Comparison of ENCODE assay signal across 16 cellular contexts in the genomic region with DNA sequence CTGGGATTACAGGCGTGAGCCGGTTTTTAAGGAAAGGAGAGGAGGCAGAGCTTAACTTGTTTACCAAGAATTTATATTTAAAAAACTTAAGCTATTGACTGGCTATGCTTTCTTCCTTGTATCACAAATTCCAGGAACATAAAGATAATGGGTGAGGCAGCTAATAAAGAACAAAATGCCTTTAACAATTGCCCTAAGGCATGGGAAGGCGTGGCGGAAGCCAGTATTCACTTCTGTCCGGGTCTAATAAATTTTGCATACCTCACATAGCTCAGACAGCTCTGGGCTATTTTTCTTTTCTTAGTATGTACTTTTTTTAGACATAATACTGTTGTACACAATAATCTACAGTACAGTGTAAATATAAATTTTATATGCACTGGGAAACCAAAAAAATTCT. TPM values are rescaled to one million over a fixed set of nuclear protein-coding genes. Genes with fewer than 3 reads are reported as not detected.
A peak's percentile ranks its signal among the peaks of the same experiment; 100 is the strongest.
DNase-seq lines count a peak whose midpoint lies in the region; ATAC-seq and TF ChIP-seq lines count a peak whose summit lies in the region.
"Had no signal": no experiment of that assay in that cellular context is flagged by ENCODE, and none has a peak within 500 bp of the region (broad histone marks: within the 10 kb centered on the region; RNA-seq: fewer than 3 reads in every experiment).

No MANE protein-coding gene starts in this region.

- no peaks in the 10 kb centered on the region for H3K9me3 ChIP-seq in CD8-positive, alpha-beta T cell (ENCODE audit: low read length)
- H3K9me3 ChIP-seq in T-helper 17 cell (ENCODE audit: control insufficient read depth, low read length, poor library complexity, severe bottlenecking) (no peaks in the 10 kb centered on the region), transverse colon (no peaks in the 10 kb centered on the region), body of pancreas (no peaks in the 10 kb centered on the region)
- H3K9me3 ChIP-seq: pancreas, suprapubic skin had no signal

- no peak overlapping the region for H3K4me3 ChIP-seq in CD8-positive, alpha-beta T cell (ENCODE audit: low read depth, low read length)
- H3K4me3 ChIP-seq in transverse colon (no peak overlapping the region), body of pancreas (no peak overlapping the region)

- DNase-seq in CD8-positive, alpha-beta T cell, result no peak
- DNase-seq in T-helper 17 cell, result no peak
- DNase-seq in naive B cell, result no peak
- no peak for DNase-seq in transverse colon
- DNase-seq in body of pancreas, result no peak
- DNase-seq: activated gamma-delta T cell; DMS 273 treated with DMSO at 0.1 percent for 48 hours; GOT3; pancreas; stimulated activated CD4-positive, alpha-beta T cell treated with anti-CD3 and anti-CD28 coated beads, Interleukin-4, amount 100 ng/mL, for 24 hours; SW 1271 had no signal

- no peaks in the 10 kb centered on the region for H3K27me3 ChIP-seq in CD8-positive, alpha-beta T cell (ENCODE audit: insufficient read depth, low read length)
- H3K27me3 ChIP-seq in transverse colon, result peaks cover 7% of the 10 kb centered on the region
- no peaks in the 10 kb centered on the region for H3K27me3 ChIP-seq in body of pancreas
- H3K27me3 ChIP-seq: pancreas, suprapubic skin had no signal

- intact Hi-C loops in CD8-positive, alpha-beta T cell (cut with DNase I, micrococcal nuclease), result loop anchor here (2.0 to 10.0 kb wide), 6 partner anchors 173 to 1477 kb away; a partner anchor contains a TSS
- intact Hi-C loops in transverse colon (cut with DNase I; ENCODE audit: low total_unique reads) (loop anchor here (10.0 kb wide), 1 partner anchor 141 kb away; no protein-coding TSS in a partner anchor), body of pancreas (cut with DNase I) (no loop called here)

- CTCF ChIA-PET in CD8-positive, alpha-beta T cell (lab: Charles Lee), result interaction anchor here (0.7 to 1.5 kb wide), 2 partner anchors 12 to 172 kb away, joined by 3 to 6 read pairs; a partner anchor contains a TSS

- H3K27ac ChIP-seq in 22Rv1 (peak overlapping the region; percentile 59), transverse colon (no peak overlapping the region), body of pancreas (no peak overlapping the region)
- no peak overlapping the region for H3K27ac ChIP-seq in CD8-positive, alpha-beta T cell (ENCODE audit: low read depth, low read length)

- TF ChIP-seq CTCF in 22Rv1 (IDR thresholded peaks at IDR 0.05) (no peak), transverse colon (IDR thresholded peaks at IDR 0.05) (no peak), body of pancreas (IDR thresholded peaks at IDR 0.05) (no peak)
- TF ChIP-seq CTCF in CD8-positive, alpha-beta T cell (IDR thresholded peaks at IDR 0.05), result no peak

- H3K27ac Mint-ChIP-seq in CD8-positive, alpha-beta T cell, result no peak overlapping the region
- H3K27ac Mint-ChIP-seq in T-helper 17 cell, result peak overlapping the region; percentile 99
- no peak overlapping the region for H3K27ac Mint-ChIP-seq in naive B cell

- ATAC-seq in CD8-positive, alpha-beta T cell, result no peak
- ATAC-seq in T-helper 17 cell, result no peak
- ATAC-seq in naive B cell (ENCODE audit: low read depth in 2 of 2), result no peak
- no peak for ATAC-seq in HG02852 (IDR thresholded peaks at IDR 0.05; ENCODE audit: unreplicated experiment)
- no peak for ATAC-seq in HG03045 (IDR thresholded peaks at IDR 0.05; ENCODE audit: unreplicated experiment)
- no peak for ATAC-seq in body of pancreas

- H3K36me3 ChIP-seq in CD8-positive, alpha-beta T cell (ENCODE audit: insufficient read depth, low read length), result no peaks in the 10 kb centered on the region
- H3K36me3 ChIP-seq in transverse colon (no peaks in the 10 kb centered on the region), body of pancreas (replicated peaks in 1 of 2; ENCODE audit: insufficient read depth in 1 of 2, low read depth in 2 of 2) (no peaks in the 10 kb centered on the region)
- H3K36me3 ChIP-seq: pancreas, suprapubic skin had no signal

- H3K4me1 Mint-ChIP-seq in CD8-positive, alpha-beta T cell (ENCODE audit: low read depth), result peaks cover 20% of the 10 kb centered on the region
- H3K4me1 Mint-ChIP-seq in T-helper 17 cell (peaks cover 8% of the 10 kb centered on the region), naive B cell (peaks cover 6 to 21% (median 17%) of the 10 kb centered on the region in 3 donors)

- H3K4me3 Mint-ChIP-seq in CD8-positive, alpha-beta T cell, result peak overlapping the region; percentile 42
- H3K4me3 Mint-ChIP-seq in T-helper 17 cell, result no peak overlapping the region
- H3K4me3 Mint-ChIP-seq in naive B cell, result peak overlapping the region in 6 of 8 donors; percentile 3 to 85 (median 35)

- no peaks in the 10 kb centered on the region for H3K27me3 Mint-ChIP-seq in CD8-positive, alpha-beta T cell (ENCODE audit: low read depth)
- no peaks in the 10 kb centered on the region for H3K27me3 Mint-ChIP-seq in T-helper 17 cell
- H3K27me3 Mint-ChIP-seq in naive B cell, result peaks cover 0 to 11% (median 0%) of the 10 kb centered on the region in 3 donors

- TF ChIP-seq EP300 in transverse colon (IDR thresholded peaks at IDR 0.05; ENCODE audit: low read depth), result no peak

- WGBS in transverse colon (ENCODE audit: low coverage in 1 of 2), 2 donors, result 89% methylated on average over 3 to 5 of the region's 5 CpGs
- WGBS in body of pancreas, 2 donors, result 77% methylated on average over 5 of the region's 5 CpGs

- no peaks in the 10 kb centered on the region for H3K9me3 Mint-ChIP-seq in CD8-positive, alpha-beta T cell
- H3K9me3 Mint-ChIP-seq in naive B cell, result peaks cover 0 to 4% (median 0%) of the 10 kb centered on the region in 7 donors
- H3K9me3 Mint-ChIP-seq: dendritic cell treated with granulocyte-macrophage colony-stimulating factor and Interleukin-4, amounts not matched to agents 40 ng/mL and 50 ng/mL, for 4 days had no signal

- peaks cover 13% of the 10 kb centered on the region for H3K36me3 Mint-ChIP-seq in CD8-positive, alpha-beta T cell
- no peaks in the 10 kb centered on the region for H3K36me3 Mint-ChIP-seq in T-helper 17 cell (ENCODE audit: low read depth)
- H3K36me3 Mint-ChIP-seq in naive B cell, result no peaks in the 10 kb centered on the region

- H3K4me1 ChIP-seq in CD8-positive, alpha-beta T cell (ENCODE audit: insufficient read depth, low read length), result no peaks in the 10 kb centered on the region
- H3K4me1 ChIP-seq in transverse colon, result peaks cover 0 to 7% (median 3%) of the 10 kb centered on the region in 4 donors
- H3K4me1 ChIP-seq in body of pancreas, result peaks cover 3% of the 10 kb centered on the region
- H3K4me1 ChIP-seq: pancreas had no signal

- no peak for TF ChIP-seq POLR2A in transverse colon (IDR thresholded peaks at IDR 0.05)
- no peak for TF ChIP-seq POLR2A in body of pancreas (IDR thresholded peaks at IDR 0.05)

- in situ Hi-C loops in transverse colon (cut with MboI; ENCODE audit: low pct_ligation_motif_present in 1 of 4, low pct_unique_long_range_greater_than_20kb in 1 of 4, low sequenced_read_pairs in 3 of 4), result no loop called here

- POLR2A ChIA-PET in CD8-positive, alpha-beta T cell (lab: Charles Lee), result interaction anchor here (0.6 to 2.7 kb wide), 3 partner anchors 19 to 377 kb away, joined by 3 to 17 read pairs (median 3); a partner anchor contains a TSS

RNA-seq across cellular contexts. Expression of a gene that starts 1.0 kb away (rescaled TPM):
- total RNA-seq in CD8-positive, alpha-beta T cell, result 1 to 10 TPM; 3.0 to 4.6 TPM
- total RNA-seq in T-helper 17 cell (10 to 100 TPM; 11.2 to 14.1 TPM), transverse colon (10 to 100 TPM in 3 of 4 donors, 1 to 10 TPM in 1; 7.5 to 58.5 (median 15.2) TPM), body of pancreas (10 to 100 TPM in 1 of 2 donors, 1 to 10 TPM in 1; 6.9 to 10.6 TPM)
- polyA plus RNA-seq in naive B cell (ENCODE audit: low read depth in 6 of 6), result 10 to 100 TPM in 3 of 6 donors, 1 to 10 TPM in 3; 7.2 to 12.8 (median 9.9) TPM
